ENCODE assay signal across 9 cellular contexts in genomic region chr1:205313681-205314308, GRCh38. TPM values are rescaled to one million over a fixed set of nuclear protein-coding genes. Genes with fewer than 3 reads are reported as not detected.
DNase-seq lines count a peak whose midpoint lies in the region; ATAC-seq, FAIRE-seq and TF ChIP-seq lines count a peak whose summit lies in the region.
"Had no signal": no experiment of that assay in that cellular context is flagged by ENCODE, and none has a peak within 500 bp of the region (broad histone marks: within the 10 kb centered on the region; RNA-seq: fewer than 3 reads in every experiment).

No MANE protein-coding gene starts in this region.

- POLR2A ChIA-PET in H1 (lab: Charles Lee; ENCODE audit: partially characterized antibody) (interaction anchor here (0.6 to 7.5 kb wide), 18 partner anchors 9 to 384 kb away, joined by 3 to 124 read pairs (median 4); partner anchors contain the start of genes NUAK2 and TMCC2), PC-9 (lab: Charles Lee; ENCODE audit: unreplicated experiment) (interaction anchor here (0.9 kb wide), 1 partner anchor 16 kb away, joined by 7 read pairs; no protein-coding TSS in a partner anchor)

- H3K23me2 ChIP-seq in H1 (ENCODE audit: low read depth, low read length): no peaks in the 10 kb centered on the region; the same call in 1 of the 2 replicates

- peak overlapping the region; percentile 63 for H2BK12ac ChIP-seq in H1 (ENCODE audit: low read depth, low read length)

- peak overlapping the region; percentile 38 for H3K4me3 ChIP-seq in WERI-Rb-1 (ENCODE audit: low read depth, low read length)
- H3K4me3 ChIP-seq in H1 (ENCODE audit: extremely low read depth in 1 of 4, insufficient read depth in 2 of 4, low read depth in 3 of 4, low read length in 4 of 4): peak overlapping the region in 3 of 4 experiments; percentile 6 to 46 (median 21); a peak in 5 of 8 replicates
- no peak overlapping the region for H3K4me3 ChIP-seq in suprapubic skin
- no peak overlapping the region for H3K4me3 ChIP-seq in PC-9

- H3K27me3 ChIP-seq in WERI-Rb-1 (ENCODE audit: insufficient read depth, low read depth, severe bottlenecking) (no peaks in the 10 kb centered on the region), H1 (replicated peaks in 1 of 4; ENCODE audit: control insufficient read depth in 3 of 4, extremely low read depth in 1 of 4, insufficient read depth in 3 of 4, low read length in 3 of 4) (no peaks in the 10 kb centered on the region), suprapubic skin (no peaks in the 10 kb centered on the region), PC-9 (ENCODE audit: insufficient read depth, low read depth) (no peaks in the 10 kb centered on the region)

- H3K27ac ChIP-seq in WERI-Rb-1 (peak overlapping the region; percentile 89), H1 (ENCODE audit: low read depth, low read length) (peak overlapping the region; percentile 91), suprapubic skin (peak overlapping the region; percentile 53), PC-9 (no peak overlapping the region)

- H3K4me1 Mint-ChIP-seq in memory B cell: peaks cover 81% of the 10 kb centered on the region

- peak overlapping the region; percentile 93 for H3K4ac ChIP-seq in H1 (replicated peaks; ENCODE audit: insufficient read length, low read depth, low read length)

- H2BK5ac ChIP-seq in H1 (ENCODE audit: low read depth, low read length): peak overlapping the region; percentile 94

- TF ChIP-seq EP300 in H1 (IDR thresholded peaks at IDR 0.05; ENCODE audit: borderline replicate concordance in 1 of 2, low read depth in 2 of 2, low read length in 2 of 2) (0 out of 3 replicates have a peak, but pooled peaks of 1 of the 2 experiments have one; percentile 51), suprapubic skin (IDR thresholded peaks at IDR 0.05) (no peak)

- H3K18ac ChIP-seq in H1 (ENCODE audit: extremely low read depth, low read length): peak overlapping the region; percentile 86

- TF ChIP-seq POLR2A in H1 (IDR thresholded peaks at IDR 0.05; ENCODE audit: control extremely low read depth in 1 of 2, low read depth in 2 of 2, low read length in 2 of 2) (peak; percentile 75 to 83), suprapubic skin (IDR thresholded peaks at IDR 0.05) (no peak)

- peaks cover 22% of the 10 kb centered on the region for H3K36me3 Mint-ChIP-seq in memory B cell

- CTCF ChIA-PET in H1 (lab: Charles Lee; ENCODE audit: partially characterized antibody) (interaction anchor here (0.6 to 67.1 kb wide), 10 partner anchors 12 to 1176 kb away, joined by 3 to 2424 read pairs (median 6); no protein-coding TSS in a partner anchor), PC-9 (lab: Charles Lee) (no interaction called here)

- H2AFZ ChIP-seq in H1 (ENCODE audit: low read length) (no peak overlapping the region), PC-9 (no peak overlapping the region)

- H3F3A ChIP-seq in PC-9 (ENCODE audit: insufficient read depth, low read depth): peaks cover 12% of the 10 kb centered on the region; the same call in 1 of the 2 replicates

- no peaks in the 10 kb centered on the region for H3K9me3 Mint-ChIP-seq in memory B cell

- H3K56ac ChIP-seq in H1 (replicated peaks; ENCODE audit: insufficient read length, low read depth, low read length): peak overlapping the region; percentile 74

- 0 out of 2 replicates have a peak overlapping the region, but pooled peaks have one; percentile 40 for H2BK20ac ChIP-seq in H1 (ENCODE audit: low read length)

- WGBS in H1 (ENCODE audit: extremely low coverage in 1 of 2, insufficient coverage in 1 of 2, insufficient read length in 1 of 2, insufficient replicate concordance in 2 of 2, low coverage in 1 of 2, low lambda C conversion rate in 2 of 2, missing lambda C conversion rate in 1 of 2), 2 experiments: 9% methylated on average over 17 of the region's 18 CpGs; no CpG with 5 or more reads in 1 of the 2 experiments
- WGBS in suprapubic skin: 48% methylated on average over 10 of the region's 18 CpGs

- H4K5ac ChIP-seq in H1 (ENCODE audit: insufficient read length, low read depth, low read length): peak overlapping the region; percentile 96

- peak overlapping the region; percentile 66 to 81 for H3K4me2 ChIP-seq in H1 (ENCODE audit: insufficient read depth in 1 of 2, low read depth in 2 of 2, low read length in 2 of 2)
- H3K4me2 ChIP-seq in PC-9: no peak overlapping the region

- DNase-seq in DMS79 (lab: John Stamatoyannopoulos, UW): peak; percentile 95
- peak; percentile 93 for DNase-seq in WERI-Rb-1
- peak; percentile 79 to 88 for DNase-seq in H1 (ENCODE audit: low read depth in 1 of 2, low spot score in 2 of 2)
- peak; percentile 57 to 61 for DNase-seq in memory B cell (ENCODE audit: low spot score in 2 of 2)
- no peak for DNase-seq in suprapubic skin (ENCODE audit: low spot score in 2 of 2)
- no peak for DNase-seq in PC-9

- H3K14ac ChIP-seq in H1 (ENCODE audit: insufficient read length): no peak overlapping the region

- peaks cover 45% of the 10 kb centered on the region for H3K79me1 ChIP-seq in H1 (ENCODE audit: low read depth, low read length)

- H4K8ac ChIP-seq in H1 (ENCODE audit: extremely low read depth, insufficient read depth, low read length): peak overlapping the region; percentile 93; the same call in 1 of the 2 replicates

- H3K27me3 Mint-ChIP-seq in memory B cell: no peaks in the 10 kb centered on the region

- ATAC-seq in HG02970 (IDR thresholded peaks at IDR 0.05; ENCODE audit: low FRiP score, unreplicated experiment): peak; percentile 44
- ATAC-seq in memory B cell (ENCODE audit: low read depth): peak; percentile 76
- no peak for ATAC-seq in GM18517 (IDR thresholded peaks at IDR 0.05; ENCODE audit: unreplicated experiment)

- H3K36me3 ChIP-seq in WERI-Rb-1: peaks cover 29% of the 10 kb centered on the region
- H3K36me3 ChIP-seq in H1 (ENCODE audit: control insufficient read depth in 2 of 4, insufficient read depth in 4 of 4, low read length in 3 of 4): peaks cover 16 to 32% (median 29%) of the 10 kb centered on the region in 4 experiments
- H3K36me3 ChIP-seq in suprapubic skin: peaks cover under 1% of the 10 kb centered on the region
- H3K36me3 ChIP-seq in PC-9 (ENCODE audit: low read depth): no peaks in the 10 kb centered on the region

- H2BK15ac ChIP-seq in H1 (ENCODE audit: low read length): no peak overlapping the region

- no peak overlapping the region for H2BK120ac ChIP-seq in H1 (replicated peaks; ENCODE audit: low read depth, low read length)

- H3K23ac ChIP-seq in H1 (ENCODE audit: insufficient read length): no peak overlapping the region

- H3K79me2 ChIP-seq in H1 (ENCODE audit: control insufficient read depth in 1 of 2, insufficient read depth in 2 of 2, low read length in 2 of 2) (peaks cover 37 to 85% of the 10 kb centered on the region in 2 experiments), PC-9 (ENCODE audit: low read depth) (peaks cover 23% of the 10 kb centered on the region)

- H3K4me1 ChIP-seq in H1 (replicated peaks in 1 of 4; ENCODE audit: control insufficient read depth in 3 of 4, insufficient read depth in 4 of 4, low read length in 3 of 4) (peaks cover 30 to 54% (median 42%) of the 10 kb centered on the region in 4 experiments), suprapubic skin (peaks cover 53% of the 10 kb centered on the region), PC-9 (replicated peaks; ENCODE audit: insufficient read depth) (peaks cover 28% of the 10 kb centered on the region)

- H2AK5ac ChIP-seq in H1 (ENCODE audit: low read depth, low read length): no peak overlapping the region

- H3K9ac ChIP-seq in H1 (replicated peaks in 1 of 4; ENCODE audit: extremely low read depth in 1 of 4, low read depth in 3 of 4, low read length in 3 of 4): peak overlapping the region in 3 of 4 experiments; percentile 56 to 65 (median 64); a peak in 6 of 7 replicates

- peak overlapping the region; percentile 96 for H4K91ac ChIP-seq in H1 (replicated peaks; ENCODE audit: insufficient read length, low read length)

- intact Hi-C loops in PC-9 (cut with micrococcal nuclease; ENCODE audit: unreplicated experiment): no loop called here

- no peaks in the 10 kb centered on the region for H3K9me3 ChIP-seq in WERI-Rb-1 (ENCODE audit: severe bottlenecking)
- H3K9me3 ChIP-seq in H1 (ENCODE audit: insufficient read depth in 2 of 2, low read depth in 1 of 2, low read length in 1 of 2): no peaks in the 10 kb centered on the region
- no peaks in the 10 kb centered on the region for H3K9me3 ChIP-seq in suprapubic skin
- no peaks in the 10 kb centered on the region for H3K9me3 ChIP-seq in PC-9 (ENCODE audit: insufficient read depth, low read depth)

- peak overlapping the region; percentile 99 for H3K27ac Mint-ChIP-seq in memory B cell

- peaks cover 9 to 30% of the 10 kb centered on the region in 2 experiments for H4K20me1 ChIP-seq in H1 (replicated peaks in 1 of 2; ENCODE audit: control insufficient read depth in 1 of 2, insufficient read depth in 2 of 2, low read length in 2 of 2)
- no peaks in the 10 kb centered on the region for H4K20me1 ChIP-seq in PC-9 (ENCODE audit: insufficient read depth)

- 0 out of 4 replicates have a peak, but pooled peaks of 1 of the 2 experiments have one; percentile 8 for TF ChIP-seq RAD21 in H1 (IDR thresholded peaks at IDR 0.05 in 1 of 2, conservative IDR thresholded peaks at IDR 0.05 in 1 of 2; ENCODE audit: low read depth in 2 of 2, low read length in 2 of 2)

- H3K4me3 Mint-ChIP-seq in memory B cell: peak overlapping the region; percentile 87

- BruUV-seq in PC-9 (replicated peaks; lab: Mats Ljungman, UMichigan): no TSS peak

- peak; percentile 75 for FAIRE-seq in H1 (lab: Jason Lieb, UNC)

- TF ChIP-seq CTCF in WERI-Rb-1 (IDR thresholded peaks at IDR 0.05; ENCODE audit: low read depth, low read length) (no peak), H1 (IDR thresholded peaks at IDR 0.05; ENCODE audit: control extremely low read depth in 1 of 3, insufficient read depth in 1 of 3, low read depth in 1 of 3, low read length in 3 of 3) (no peak), suprapubic skin (IDR thresholded peaks at IDR 0.05) (no peak), PC-9 (conservative IDR thresholded peaks at IDR 0.05) (no peak)

- H3K9me2 ChIP-seq in PC-9 (ENCODE audit: insufficient read depth): no peaks in the 10 kb centered on the region

RNA-seq across cellular contexts. Expression of gene NUAK2, which starts 7.8 kb away (rescaled TPM):
- 12.7 and 12.9 TPM in 2 replicates for total RNA-seq in H1 (2021; fragmentation: NEBNext Ultra II Directional; extraction: Animal tissue kit (Norgen Biotek cat#: 25700))
- polyA plus RNA-seq in H1 (2011; rRNA removed): 9.4 and 14.5 TPM in 2 replicates
- polyA plus RNA-seq in H1 (2011; cell fraction: cytosol; rRNA removed): 8.0 TPM
- 13.3 TPM for polyA plus RNA-seq in H1 (2011; cell fraction: nucleus; rRNA removed)
- 13.2 to 13.7 TPM (median 13.5 TPM) in 4 replicates for polyA plus RNA-seq in H1 (2012, experiment 1 of 2)
- 12.2 TPM for polyA plus RNA-seq in H1 (2012, experiment 2 of 2)
- 5.4 TPM for polyA plus RNA-seq in H1 (2013, experiment 1 of 2)
- polyA plus RNA-seq in H1 (2013, experiment 2 of 2): 5.1 TPM
- polyA minus RNA-seq in H1 (2011; rRNA and poly(A)+ RNA removed): 12.4 and 13.8 TPM in 2 replicates
- 15.0 TPM for polyA minus RNA-seq in H1 (2011; cell fraction: cytosol; rRNA and poly(A)+ RNA removed)
- 13.2 TPM for polyA minus RNA-seq in H1 (2011; cell fraction: nucleus; rRNA and poly(A)+ RNA removed)
- total RNA-seq in suprapubic skin (10 to 100 TPM; 16.2 to 41.2 (median 30.2) TPM), PC-9 (2021) (3.8 and 3.9 TPM in 2 replicates)

RNA-seq across cellular contexts. Expression of gene KLHDC8A, which starts 42.9 kb away (rescaled TPM):
- total RNA-seq in H1 (2021; fragmentation: NEBNext Ultra II Directional; extraction: Animal tissue kit (Norgen Biotek cat#: 25700)): 2.5 and 3.4 TPM in 2 replicates
- 1.9 and 2.5 TPM in 2 replicates for polyA plus RNA-seq in H1 (2011; rRNA removed)
- polyA plus RNA-seq in H1 (2011; cell fraction: cytosol; rRNA removed): 2.4 TPM
- 2.4 TPM for polyA plus RNA-seq in H1 (2011; cell fraction: nucleus; rRNA removed)
- polyA plus RNA-seq in H1 (2012, experiment 1 of 2): 0.83 to 2.1 TPM (median 1.5 TPM) in 4 replicates
- polyA plus RNA-seq in H1 (2012, experiment 2 of 2): 1.4 TPM
- 3.5 TPM for polyA plus RNA-seq in H1 (2013, experiment 1 of 2)
- 3.8 TPM for polyA plus RNA-seq in H1 (2013, experiment 2 of 2)
- polyA minus RNA-seq in H1 (2011; rRNA and poly(A)+ RNA removed): 2.5 and 4.2 TPM in 2 replicates
- polyA minus RNA-seq in H1 (2011; cell fraction: cytosol; rRNA and poly(A)+ RNA removed): 1.4 TPM
- 1.00 TPM for polyA minus RNA-seq in H1 (2011; cell fraction: nucleus; rRNA and poly(A)+ RNA removed)
- total RNA-seq in suprapubic skin (1 to 10 TPM in 1 of 4 donors, under 1 TPM in 2, not detected in 1; 0.30 to 3.5 (median 0.62) TPM), PC-9 (2021) (not detected in 2 replicates)
- total RNA-seq: renal cortical epithelial cell had no signal

Comparison
In these comparisons a context has a peak if more than half of its experiments do, and no peak if none do; other contexts are left out.
1. DNase-seq: peak in DMS79 (single experiment), WERI-Rb-1 (single experiment), H1 (2 of 2) and memory B cell (2 of 2); none in suprapubic skin (0 of 2) and PC-9 (0 of 2).
2. H3K4me3 ChIP-seq: peak in WERI-Rb-1 (single experiment) and H1 (3 of 4); none in suprapubic skin (single experiment) and PC-9 (single experiment).
3. POLR2A ChIP-seq: peak in H1 (2 of 2); none in suprapubic skin (0 of 2).